ENCODE assay signal across 8 cellular contexts in the genomic region with DNA sequence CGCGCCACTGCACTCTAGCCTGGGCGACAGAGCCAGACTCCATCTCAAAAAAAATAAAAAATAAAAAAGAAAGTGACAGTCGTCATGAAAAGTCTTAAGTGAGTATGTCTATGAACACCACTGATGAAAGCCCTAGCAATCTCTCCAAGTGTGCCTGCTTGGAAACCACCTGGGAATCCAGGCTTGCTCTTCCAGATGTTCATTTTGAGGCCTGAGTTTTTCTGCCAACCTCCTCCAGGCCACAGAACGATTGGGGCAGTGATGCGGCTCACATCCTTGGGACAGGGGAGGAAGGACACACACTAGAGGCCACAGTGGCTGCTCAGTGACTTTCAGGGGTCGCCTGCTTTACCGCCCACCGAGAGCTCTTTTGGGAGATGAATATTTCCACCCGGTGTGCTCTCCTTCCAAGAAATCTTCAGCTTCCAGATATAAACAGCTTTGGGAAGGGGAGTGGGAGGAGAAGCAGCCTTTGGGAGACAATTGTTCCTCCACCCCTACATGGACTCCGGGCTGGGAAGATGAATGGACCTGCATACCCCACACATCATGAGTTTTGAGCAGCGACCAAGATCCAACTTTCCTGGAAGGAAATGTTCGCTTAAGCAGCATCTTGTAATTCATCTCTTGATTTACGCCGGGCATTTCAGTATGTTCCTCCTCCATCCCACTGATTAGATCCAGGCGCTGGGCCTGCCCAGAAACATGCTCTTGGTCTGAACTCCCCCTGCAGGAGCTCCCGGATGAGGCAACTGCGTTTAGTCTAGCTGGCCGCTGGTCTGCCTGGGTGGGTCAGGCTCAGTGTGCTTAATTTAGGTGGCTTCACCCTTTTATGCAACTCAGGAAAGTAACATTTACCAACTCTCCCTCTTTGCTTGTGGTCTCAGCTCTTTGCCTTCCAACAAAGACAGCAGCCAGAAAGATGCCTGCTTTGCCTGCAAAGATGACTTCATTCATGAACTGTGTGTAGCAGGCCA. TPM values are rescaled to one million over a fixed set of nuclear protein-coding genes. Genes with fewer than 3 reads are reported as not detected.
DNase-seq lines count a peak whose midpoint lies in the region; ATAC-seq and TF ChIP-seq lines count a peak whose summit lies in the region.

No MANE protein-coding gene starts in this region.

- no peak overlapping the region for H3K4me3 ChIP-seq in GM12864 (ENCODE audit: low read depth, low read length)
- H3K4me3 ChIP-seq in OCI-LY1 (ENCODE audit: low read depth, low read length, poor library complexity, severe bottlenecking), result no peak overlapping the region
- H3K4me3 ChIP-seq in epithelial cell of proximal tubule (ENCODE audit: low read depth, low read length), result no peak overlapping the region
- no peak overlapping the region for H3K4me3 ChIP-seq in neural progenitor cell

- H4K20me1 ChIP-seq in OCI-LY1 (ENCODE audit: insufficient read depth, low read length) (no peaks in the 10 kb centered on the region), neural progenitor cell (ENCODE audit: low read depth) (no peaks in the 10 kb centered on the region)

- no peaks in the 10 kb centered on the region for H3K36me3 Mint-ChIP-seq in neural progenitor cell
- no peaks in the 10 kb centered on the region for H3K36me3 Mint-ChIP-seq in effector memory CD8-positive, alpha-beta T cell (ENCODE audit: insufficient read depth)

- H3K27me3 Mint-ChIP-seq in neural progenitor cell (ENCODE audit: insufficient read depth, low read depth), result peaks cover 4% of the 10 kb centered on the region
- H3K27me3 Mint-ChIP-seq in effector memory CD8-positive, alpha-beta T cell, result peaks cover 28 to 78% of the 10 kb centered on the region in 2 donors

- H3K27me3 ChIP-seq in OCI-LY1 (ENCODE audit: insufficient read depth, low read length) (peaks cover 10% of the 10 kb centered on the region; the same call in 1 of the 2 replicates), neural progenitor cell (no peaks in the 10 kb centered on the region)

- ATAC-seq in GM21619 (IDR thresholded peaks at IDR 0.05; ENCODE audit: unreplicated experiment), result no peak
- ATAC-seq in effector memory CD8-positive, alpha-beta T cell (replicated peaks), result no peak

- no peaks in the 10 kb centered on the region for H3K9me2 ChIP-seq in OCI-LY1 (ENCODE audit: low read depth, low read length)

- H3K79me2 ChIP-seq in OCI-LY1 (ENCODE audit: insufficient read depth, low read length) (no peaks in the 10 kb centered on the region), neural progenitor cell (ENCODE audit: low read depth) (no peaks in the 10 kb centered on the region)

- H2AFZ ChIP-seq in OCI-LY1 (ENCODE audit: low read length) (no peak overlapping the region), neural progenitor cell (replicated peaks) (peak overlapping the region; percentile 99)

- TF ChIP-seq CTCF in GM12864 (IDR thresholded peaks at IDR 0.05; ENCODE audit: low read depth, low read length, missing control alignments) (peak; percentile 14), OCI-LY1 (IDR thresholded peaks at IDR 0.05; ENCODE audit: low read length) (peak; percentile 56), epithelial cell of proximal tubule (conservative IDR thresholded peaks at IDR 0.05; ENCODE audit: low read depth, low read length) (peak; percentile 74), neural progenitor cell (IDR thresholded peaks at IDR 0.05) (peak; percentile 73)

- H3K4me2 ChIP-seq in OCI-LY1 (ENCODE audit: low read length) (no peak overlapping the region), neural progenitor cell (peak overlapping the region; percentile 8)

- H3K9me3 ChIP-seq in OCI-LY1 (ENCODE audit: low read length) (peaks cover 5% of the 10 kb centered on the region; the same call in 1 of the 2 replicates), neural progenitor cell (ENCODE audit: low read depth) (no peaks in the 10 kb centered on the region)

- H3K27ac ChIP-seq in OCI-LY1 (ENCODE audit: low read depth, low read length, poor library complexity, severe bottlenecking) (no peak overlapping the region), neural progenitor cell (no peak overlapping the region)

- H3K4me1 Mint-ChIP-seq in neural progenitor cell, result peaks cover 10% of the 10 kb centered on the region
- peaks cover 0 to 2% of the 10 kb centered on the region in 2 donors for H3K4me1 Mint-ChIP-seq in effector memory CD8-positive, alpha-beta T cell (ENCODE audit: low read depth in 2 of 2)

- H3K36me3 ChIP-seq in OCI-LY1 (ENCODE audit: insufficient read depth, low read length) (no peaks in the 10 kb centered on the region; the same call in 1 of the 2 replicates), neural progenitor cell (no peaks in the 10 kb centered on the region)

- DNase-seq in GM12864 (ENCODE audit: low read depth), result no peak
- DNase-seq in epithelial cell of proximal tubule (ENCODE audit: low read depth), result no peak
- DNase-seq in neural progenitor cell (ENCODE audit: low spot score), result peak; percentile 84
- DNase-seq in NCI-H1436 (lab: John Stamatoyannopoulos, UW), result no peak
- DNase-seq in effector memory CD8-positive, alpha-beta T cell, result no peak
- DNase-seq in activated naive CD4-positive, alpha-beta T cell treated with anti-CD3 and anti-CD28 coated beads, Interleukin-2, amount 50 U/mL, for 16 hours, result no peak

- H3K9ac ChIP-seq in OCI-LY1 (ENCODE audit: low read length) (no peak overlapping the region), neural progenitor cell (no peak overlapping the region)

- H3K4me1 ChIP-seq in OCI-LY1 (ENCODE audit: insufficient read depth, low read length, severe bottlenecking) (no peaks in the 10 kb centered on the region), neural progenitor cell (peaks cover 21% of the 10 kb centered on the region)

- no peak overlapping the region for H3K27ac Mint-ChIP-seq in neural progenitor cell
- no peak overlapping the region for H3K27ac Mint-ChIP-seq in effector memory CD8-positive, alpha-beta T cell

- peaks cover 2% of the 10 kb centered on the region for H3K9me3 Mint-ChIP-seq in neural progenitor cell
- H3K9me3 Mint-ChIP-seq in effector memory CD8-positive, alpha-beta T cell, result no peaks in the 10 kb centered on the region

- H3K4me3 Mint-ChIP-seq in neural progenitor cell, result no peak overlapping the region
- H3K4me3 Mint-ChIP-seq in effector memory CD8-positive, alpha-beta T cell, result no peak overlapping the region

- H3F3A ChIP-seq in OCI-LY1 (ENCODE audit: insufficient read depth, low read length), result no peaks in the 10 kb centered on the region
- peaks cover 33% of the 10 kb centered on the region for H3F3A ChIP-seq in neural progenitor cell (ENCODE audit: low read depth)

RNA-seq across cellular contexts. Expression of a gene that starts 6.2 kb away (rescaled TPM):
- 12.6 and 21.3 TPM in 2 replicates for total RNA-seq in epithelial cell of proximal tubule
- 42.8 and 45.8 TPM in 2 replicates for total RNA-seq in neural progenitor cell (ENCODE audit: low replicate concordance)

Comparison
In these comparisons a context has a peak if more than half of its experiments do, and no peak if none do; other contexts are left out.
1. CTCF ChIP-seq: peak in every context shown above with its lines; median percentile 74 in epithelial cell of proximal tubule; 73 in neural progenitor cell; 56 in OCI-LY1; 14 in GM12864.